In genomic region chr10:63083904-63084689, GRCh38 we compare ENCODE assay signal across 8 cellular contexts. TPM values are rescaled to one million over a fixed set of nuclear protein-coding genes. Genes with fewer than 3 reads are reported as not detected.
DNase-seq lines count a peak whose midpoint lies in the region; ATAC-seq and TF ChIP-seq lines count a peak whose summit lies in the region.

No MANE protein-coding gene starts in this region.

- no peaks in the 10 kb centered on the region for H3K9me3 Mint-ChIP-seq in activated CD4-positive, alpha-beta T cell treated with anti-CD3 and anti-CD28 coated beads, Interleukin-2, amount 10 ng/mL, durations not matched to agents 24 days and 14 days
- H3K9me3 Mint-ChIP-seq in mesothelial cell of epicardium = no peaks in the 10 kb centered on the region

- H3K4me3 Mint-ChIP-seq in activated CD4-positive, alpha-beta T cell treated with anti-CD3 and anti-CD28 coated beads, Interleukin-2, amount 10 ng/mL, durations not matched to agents 24 days and 14 days = no peak overlapping the region
- no peak overlapping the region for H3K4me3 Mint-ChIP-seq in mesothelial cell of epicardium

- DNase-seq in AG10803 (ENCODE audit: low read depth) (peak; percentile 90), NCI-H510A (lab: John Stamatoyannopoulos, UW) (peak; percentile 9), epidermal melanocyte (ENCODE audit: insufficient read length, low spot score) (peak; percentile 23), mesothelial cell of epicardium (ENCODE audit: low spot score in 2 of 2, unreplicated experiment in 2 of 2) (no peak)
- DNase-seq in activated CD4-positive, alpha-beta T cell treated with anti-CD3 and anti-CD28 coated beads, Interleukin-2, amount 10 ng/mL, durations not matched to agents 24 days and 14 days = peak; percentile 79
- DNase-seq in stimulated activated naive CD4-positive, alpha-beta T cell (lab: John Stamatoyannopoulos, UW) = peak; percentile 1 to 60 (median 10)

- H3K27ac Mint-ChIP-seq in activated CD4-positive, alpha-beta T cell treated with anti-CD3 and anti-CD28 coated beads, Interleukin-2, amount 10 ng/mL, durations not matched to agents 24 days and 14 days = no peak overlapping the region
- no peak overlapping the region for H3K27ac Mint-ChIP-seq in mesothelial cell of epicardium

- TF ChIP-seq CTCF in AG10803 (conservative IDR thresholded peaks at IDR 0.05; ENCODE audit: low read length) (peak; percentile 75), mesothelial cell of epicardium (IDR thresholded peaks at IDR 0.05; ENCODE audit: unreplicated experiment) (peak; percentile 70)

- peak; percentile 82 for ATAC-seq in GM18520 (IDR thresholded peaks at IDR 0.05; ENCODE audit: unreplicated experiment)
- peak; percentile 84 for ATAC-seq in HG03280 (IDR thresholded peaks at IDR 0.05; ENCODE audit: unreplicated experiment)

- no peaks in the 10 kb centered on the region for H3K4me1 Mint-ChIP-seq in activated CD4-positive, alpha-beta T cell treated with anti-CD3 and anti-CD28 coated beads, Interleukin-2, amount 10 ng/mL, durations not matched to agents 24 days and 14 days
- H3K4me1 Mint-ChIP-seq in mesothelial cell of epicardium = no peaks in the 10 kb centered on the region

- no peak overlapping the region for H3K4me3 ChIP-seq in AG10803 (ENCODE audit: low read length)

- H3K27me3 Mint-ChIP-seq in activated CD4-positive, alpha-beta T cell treated with anti-CD3 and anti-CD28 coated beads, Interleukin-2, amount 10 ng/mL, durations not matched to agents 24 days and 14 days = peaks cover 33% of the 10 kb centered on the region
- peaks cover 9% of the 10 kb centered on the region for H3K27me3 Mint-ChIP-seq in mesothelial cell of epicardium (ENCODE audit: low read depth)

- intact Hi-C loops in activated CD4-positive, alpha-beta T cell treated with anti-CD3 and anti-CD28 coated beads, Interleukin-2, amount 10 ng/mL, durations not matched to agents 24 days and 14 days (cut with micrococcal nuclease) = loop anchor here (1.0 to 5.0 kb wide), 7 partner anchors 73 to 647 kb away; no protein-coding TSS in a partner anchor

- H3K36me3 Mint-ChIP-seq in activated CD4-positive, alpha-beta T cell treated with anti-CD3 and anti-CD28 coated beads, Interleukin-2, amount 10 ng/mL, durations not matched to agents 24 days and 14 days (ENCODE audit: low read depth) = no peaks in the 10 kb centered on the region
- H3K36me3 Mint-ChIP-seq in mesothelial cell of epicardium = no peaks in the 10 kb centered on the region

RNA-seq across cellular contexts. Expression of gene NRBF2, which starts 49.0 kb away (rescaled TPM):
- total RNA-seq in activated CD4-positive, alpha-beta T cell treated with anti-CD3 and anti-CD28 coated beads, Interleukin-2, amount 10 ng/mL, durations not matched to agents 24 days and 14 days = 29.1 and 29.9 TPM in 2 replicates
- 18.2 to 19.1 TPM (median 18.3 TPM) in 3 replicates for total RNA-seq in mesothelial cell of epicardium

Comparison
In these comparisons a context has a peak if more than half of its experiments do, and no peak if none do; other contexts are left out.
1. DNase-seq: peak in AG10803 (single experiment), NCI-H510A (single experiment), activated CD4-positive, alpha-beta T cell treated with anti-CD3 and anti-CD28 coated beads, Interleukin-2, amount 10 ng/mL, durations not matched to agents 24 days and 14 days (single experiment), epidermal melanocyte (single experiment) and stimulated activated naive CD4-positive, alpha-beta T cell (6 of 6); none in mesothelial cell of epicardium (0 of 2).